ENCODE assay signal across 21 cellular contexts in the genomic region with DNA sequence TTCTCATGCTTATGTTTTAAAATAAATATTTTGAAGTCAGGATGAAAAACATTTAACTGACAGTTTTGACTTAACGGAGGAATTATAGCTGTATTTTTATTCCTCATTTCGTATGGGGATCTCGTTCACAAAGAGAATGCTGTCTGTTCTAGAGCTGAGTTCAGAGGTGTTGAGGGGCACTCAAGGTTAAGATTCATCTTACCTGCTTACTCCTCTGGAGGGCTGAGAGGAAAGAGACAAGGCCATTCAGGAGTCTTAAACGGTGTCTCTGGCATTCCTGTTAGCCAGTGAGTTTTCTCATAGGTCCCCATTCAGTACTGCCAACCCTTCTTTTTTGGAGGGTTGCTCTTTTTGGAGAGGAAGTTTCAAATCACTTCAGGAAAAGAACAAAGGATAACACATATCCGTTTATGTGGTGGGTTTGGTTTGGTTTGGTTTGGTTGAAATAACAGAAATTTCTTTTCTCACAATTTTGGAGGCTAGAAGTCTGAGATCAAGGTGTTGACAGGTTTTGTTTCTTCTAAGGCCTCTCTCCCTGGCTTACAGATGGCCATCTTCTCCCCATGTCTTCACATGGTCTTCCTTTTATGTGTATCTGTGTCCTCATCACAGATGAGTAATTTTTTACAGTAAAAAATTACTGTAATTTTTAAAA. TPM values are rescaled to one million over a fixed set of nuclear protein-coding genes. Genes with fewer than 3 reads are reported as not detected.
DNase-seq lines count a peak whose midpoint lies in the region; ATAC-seq and TF ChIP-seq lines count a peak whose summit lies in the region.
"Had no signal": no experiment of that assay in that cellular context is flagged by ENCODE, and none has a peak within 500 bp of the region (broad histone marks: within the 10 kb centered on the region; RNA-seq: fewer than 3 reads in every experiment).

No MANE protein-coding gene starts in this region.

- peak overlapping the region; percentile 29 for H3K4me3 Mint-ChIP-seq in natural killer cell treated with Interleukin-12 subunit alpha and Interleukin-12 subunit beta and Interleukin-15 and Interleukin-18, amount 100 ng/mL, for 72 hours
- H3K4me3 Mint-ChIP-seq in natural killer cell: no peak overlapping the region
- H3K4me3 Mint-ChIP-seq in activated T-helper 2 cell treated with anti-CD3 and anti-CD28 coated beads, Interferon-gamma antibody, Interleukin-2, Interleukin-4, amounts not matched to agents 10 μg/mL and 5 μg/mL and 100 μg/mL, durations not matched to agents 14 hours and 24 hours and 36 hours (ENCODE audit: low read depth): no peak overlapping the region
- no peak overlapping the region for H3K4me3 Mint-ChIP-seq in stimulated activated memory B cell treated with anti-CD40 and anti-IgM and Interleukin-4, amounts not matched to agents 10 μg/mL and 1 μg/mL and 100 μg/mL, for 72 hours
- H3K4me3 Mint-ChIP-seq: activated B cell treated with CpG ODN at 0.5 μM for 24 hours had no signal

- peak overlapping the region in 1 of 2 donors; percentile 29 for H3K27ac Mint-ChIP-seq in natural killer cell treated with Interleukin-12 subunit alpha and Interleukin-12 subunit beta and Interleukin-15 and Interleukin-18, amount 100 ng/mL, for 72 hours
- H3K27ac Mint-ChIP-seq in natural killer cell: peak overlapping the region in 1 of 2 donors; percentile 65
- peak overlapping the region; percentile 66 for H3K27ac Mint-ChIP-seq in activated T-helper 2 cell treated with anti-CD3 and anti-CD28 coated beads, Interferon-gamma antibody, Interleukin-2, Interleukin-4, amounts not matched to agents 10 μg/mL and 5 μg/mL and 100 μg/mL, durations not matched to agents 14 hours and 24 hours and 36 hours
- peak overlapping the region; percentile 34 for H3K27ac Mint-ChIP-seq in stimulated activated memory B cell treated with anti-CD40 and anti-IgM and Interleukin-4, amounts not matched to agents 10 μg/mL and 1 μg/mL and 100 μg/mL, for 72 hours
- H3K27ac Mint-ChIP-seq: activated B cell treated with CpG ODN at 0.5 μM for 24 hours had no signal

- intact Hi-C loops in natural killer cell (cut with micrococcal nuclease): no loop called here
- intact Hi-C loops in activated T-helper 2 cell treated with anti-CD3 and anti-CD28 coated beads, Interferon-gamma antibody, Interleukin-2, Interleukin-4, amounts not matched to agents 10 μg/mL and 5 μg/mL and 100 μg/mL, durations not matched to agents 14 hours and 24 hours and 36 hours (cut with micrococcal nuclease): no loop called here

- H3K27me3 Mint-ChIP-seq in natural killer cell treated with Interleukin-12 subunit alpha and Interleukin-12 subunit beta and Interleukin-15 and Interleukin-18, amount 100 ng/mL, for 72 hours: no peaks in the 10 kb centered on the region
- no peaks in the 10 kb centered on the region for H3K27me3 Mint-ChIP-seq in natural killer cell (ENCODE audit: low read depth in 2 of 2)
- H3K27me3 Mint-ChIP-seq in activated T-helper 2 cell treated with anti-CD3 and anti-CD28 coated beads, Interferon-gamma antibody, Interleukin-2, Interleukin-4, amounts not matched to agents 10 μg/mL and 5 μg/mL and 100 μg/mL, durations not matched to agents 14 hours and 24 hours and 36 hours (ENCODE audit: low read depth): no peaks in the 10 kb centered on the region
- no peaks in the 10 kb centered on the region for H3K27me3 Mint-ChIP-seq in stimulated activated memory B cell treated with anti-CD40 and anti-IgM and Interleukin-4, amounts not matched to agents 10 μg/mL and 1 μg/mL and 100 μg/mL, for 72 hours
- H3K27me3 Mint-ChIP-seq: activated B cell treated with CpG ODN at 0.5 μM for 24 hours had no signal

- peak overlapping the region; percentile 55 for H3K27ac ChIP-seq in KOPT-K1 (ENCODE audit: low read depth, low read length, poor library complexity, severe bottlenecking)
- H3K27ac ChIP-seq: KMS-11, right atrium auricular region had no signal

- H3K36me3 ChIP-seq in KOPT-K1 (ENCODE audit: insufficient read depth, low read length): peaks cover 88% of the 10 kb centered on the region

- ATAC-seq in natural killer cell treated with Interleukin-12 subunit alpha and Interleukin-12 subunit beta and Interleukin-15 and Interleukin-18, amount 100 ng/mL, for 72 hours: no peak
- no peak for ATAC-seq in natural killer cell
- ATAC-seq in stimulated activated memory B cell treated with anti-CD40 and anti-IgM and Interleukin-4, amounts not matched to agents 10 μg/mL and 1 μg/mL and 100 μg/mL, for 72 hours: no peak
- ATAC-seq: SK-N-SH treated with all-trans-retinoic acid at 6 μM for 48 hours had no signal

- H3K36me3 Mint-ChIP-seq in natural killer cell treated with Interleukin-12 subunit alpha and Interleukin-12 subunit beta and Interleukin-15 and Interleukin-18, amount 100 ng/mL, for 72 hours: peaks cover 35% of the 10 kb centered on the region
- peaks cover 10% of the 10 kb centered on the region for H3K36me3 Mint-ChIP-seq in natural killer cell
- peaks cover 95% of the 10 kb centered on the region for H3K36me3 Mint-ChIP-seq in activated T-helper 2 cell treated with anti-CD3 and anti-CD28 coated beads, Interferon-gamma antibody, Interleukin-2, Interleukin-4, amounts not matched to agents 10 μg/mL and 5 μg/mL and 100 μg/mL, durations not matched to agents 14 hours and 24 hours and 36 hours (ENCODE audit: low read depth)
- H3K36me3 Mint-ChIP-seq in stimulated activated memory B cell treated with anti-CD40 and anti-IgM and Interleukin-4, amounts not matched to agents 10 μg/mL and 1 μg/mL and 100 μg/mL, for 72 hours: peaks cover 85% of the 10 kb centered on the region

- DNase-seq in natural killer cell treated with Interleukin-12 subunit alpha and Interleukin-12 subunit beta and Interleukin-15 and Interleukin-18, amount 100 ng/mL, for 72 hours (ENCODE audit: low spot score): no peak
- DNase-seq in natural killer cell (no peak), GM10266 (ENCODE audit: extremely low spot score) (no peak), NCI-H226 (no peak), amniotic stem cell (lab: John Stamatoyannopoulos, UW) (no peak)
- no peak for DNase-seq in activated T-helper 2 cell treated with anti-CD3 and anti-CD28 coated beads, Interferon-gamma antibody, Interleukin-2, Interleukin-4, amounts not matched to agents 10 μg/mL and 5 μg/mL and 100 μg/mL, durations not matched to agents 14 hours and 24 hours and 36 hours (ENCODE audit: low spot score)
- DNase-seq: activated B cell treated with CpG ODN at 0.5 μM for 24 hours; NCI-H187 treated with DMSO at 0.1 percent for 48 hours; NCI-H2227 treated with DMSO at 0.1 percent for 48 hours; stimulated activated CD4-positive, alpha-beta T cell treated with anti-CD3 and anti-CD28 coated beads, Interleukin-4, amount 100 ng/mL, for 24 hours; T1000; trophoblast cell had no signal

- H3K9me3 ChIP-seq in KOPT-K1 (ENCODE audit: insufficient read depth, low read length, poor library complexity, severe bottlenecking): no peaks in the 10 kb centered on the region
- H3K9me3 ChIP-seq: right atrium auricular region had no signal

- no peaks in the 10 kb centered on the region for H3K9me3 Mint-ChIP-seq in natural killer cell treated with Interleukin-12 subunit alpha and Interleukin-12 subunit beta and Interleukin-15 and Interleukin-18, amount 100 ng/mL, for 72 hours
- H3K9me3 Mint-ChIP-seq in natural killer cell: no peaks in the 10 kb centered on the region
- no peaks in the 10 kb centered on the region for H3K9me3 Mint-ChIP-seq in activated T-helper 2 cell treated with anti-CD3 and anti-CD28 coated beads, Interferon-gamma antibody, Interleukin-2, Interleukin-4, amounts not matched to agents 10 μg/mL and 5 μg/mL and 100 μg/mL, durations not matched to agents 14 hours and 24 hours and 36 hours
- H3K9me3 Mint-ChIP-seq in stimulated activated memory B cell treated with anti-CD40 and anti-IgM and Interleukin-4, amounts not matched to agents 10 μg/mL and 1 μg/mL and 100 μg/mL, for 72 hours: no peaks in the 10 kb centered on the region
- H3K9me3 Mint-ChIP-seq: activated B cell treated with CpG ODN at 0.5 μM for 24 hours had no signal

- no peaks in the 10 kb centered on the region for H3K4me1 Mint-ChIP-seq in natural killer cell treated with Interleukin-12 subunit alpha and Interleukin-12 subunit beta and Interleukin-15 and Interleukin-18, amount 100 ng/mL, for 72 hours (ENCODE audit: low read depth in 2 of 2)
- H3K4me1 Mint-ChIP-seq in natural killer cell: no peaks in the 10 kb centered on the region
- peaks cover 43% of the 10 kb centered on the region for H3K4me1 Mint-ChIP-seq in activated T-helper 2 cell treated with anti-CD3 and anti-CD28 coated beads, Interferon-gamma antibody, Interleukin-2, Interleukin-4, amounts not matched to agents 10 μg/mL and 5 μg/mL and 100 μg/mL, durations not matched to agents 14 hours and 24 hours and 36 hours (ENCODE audit: low read depth)
- no peaks in the 10 kb centered on the region for H3K4me1 Mint-ChIP-seq in stimulated activated memory B cell treated with anti-CD40 and anti-IgM and Interleukin-4, amounts not matched to agents 10 μg/mL and 1 μg/mL and 100 μg/mL, for 72 hours
- H3K4me1 Mint-ChIP-seq: activated B cell treated with CpG ODN at 0.5 μM for 24 hours had no signal

- TF ChIP-seq CTCF in natural killer cell (IDR thresholded peaks at IDR 0.05): no peak
- no peak for TF ChIP-seq CTCF in GM10266 (IDR thresholded peaks at IDR 0.05; ENCODE audit: control insufficient read depth, insufficient read depth, low read depth, missing control alignments)

RNA-seq across cellular contexts. Expression of a gene that starts 23.1 kb away (rescaled TPM):
- total RNA-seq in natural killer cell treated with Interleukin-12 subunit alpha and Interleukin-12 subunit beta and Interleukin-15 and Interleukin-18, amount 100 ng/mL, for 72 hours: 10 to 100 TPM; 11.2 to 12.7 TPM
- total RNA-seq in natural killer cell: 10 to 100 TPM; 26.6 to 55.2 (median 37.2) TPM
- total RNA-seq in activated T-helper 2 cell treated with anti-CD3 and anti-CD28 coated beads, Interferon-gamma antibody, Interleukin-2, Interleukin-4, amounts not matched to agents 10 μg/mL and 5 μg/mL and 100 μg/mL, durations not matched to agents 14 hours and 24 hours and 36 hours: 20.3 and 21.1 TPM in 2 replicates
- total RNA-seq: HT1080 had no signal

RNA-seq across cellular contexts. Expression of a gene that starts 29.6 kb away (rescaled TPM):
- total RNA-seq in natural killer cell treated with Interleukin-12 subunit alpha and Interleukin-12 subunit beta and Interleukin-15 and Interleukin-18, amount 100 ng/mL, for 72 hours: not detected
- total RNA-seq in natural killer cell: under 1 TPM in 2 of 3 donors, not detected in 1; 0.23 to 0.57 TPM
- 0.09 TPM in 1 of 2 replicates, not detected in the other for total RNA-seq in activated T-helper 2 cell treated with anti-CD3 and anti-CD28 coated beads, Interferon-gamma antibody, Interleukin-2, Interleukin-4, amounts not matched to agents 10 μg/mL and 5 μg/mL and 100 μg/mL, durations not matched to agents 14 hours and 24 hours and 36 hours
- total RNA-seq: HT1080, kidney epithelial cell, lung microvascular endothelial cell, osteocyte, right atrium auricular region had no signal

RNA-seq across cellular contexts. Expression of a gene that starts 32.7 kb away (rescaled TPM):
- total RNA-seq in natural killer cell treated with Interleukin-12 subunit alpha and Interleukin-12 subunit beta and Interleukin-15 and Interleukin-18, amount 100 ng/mL, for 72 hours: 100 to 1,000 TPM in 1 of 2 donors, 10 to 100 TPM in 1; 61.7 to 151 TPM
- total RNA-seq in natural killer cell: 10 to 100 TPM; 25.5 to 30.9 (median 29.5) TPM
- total RNA-seq in activated T-helper 2 cell treated with anti-CD3 and anti-CD28 coated beads, Interferon-gamma antibody, Interleukin-2, Interleukin-4, amounts not matched to agents 10 μg/mL and 5 μg/mL and 100 μg/mL, durations not matched to agents 14 hours and 24 hours and 36 hours: 79.4 and 81.6 TPM in 2 replicates

RNA-seq across cellular contexts. Expression of a gene that starts 32.8 kb away (rescaled TPM):
- total RNA-seq in natural killer cell treated with Interleukin-12 subunit alpha and Interleukin-12 subunit beta and Interleukin-15 and Interleukin-18, amount 100 ng/mL, for 72 hours: 100 to 1,000 TPM; 161 to 302 TPM
- total RNA-seq in natural killer cell: 100 to 1,000 TPM; 121 to 157 (median 154) TPM
- 476 and 483 TPM in 2 replicates for total RNA-seq in activated T-helper 2 cell treated with anti-CD3 and anti-CD28 coated beads, Interferon-gamma antibody, Interleukin-2, Interleukin-4, amounts not matched to agents 10 μg/mL and 5 μg/mL and 100 μg/mL, durations not matched to agents 14 hours and 24 hours and 36 hours

RNA-seq across cellular contexts. Expression of a gene that starts 49.9 kb away (rescaled TPM):
- total RNA-seq in natural killer cell treated with Interleukin-12 subunit alpha and Interleukin-12 subunit beta and Interleukin-15 and Interleukin-18, amount 100 ng/mL, for 72 hours: not detected
- total RNA-seq in natural killer cell: not detected
- not detected in 2 replicates for total RNA-seq in activated T-helper 2 cell treated with anti-CD3 and anti-CD28 coated beads, Interferon-gamma antibody, Interleukin-2, Interleukin-4, amounts not matched to agents 10 μg/mL and 5 μg/mL and 100 μg/mL, durations not matched to agents 14 hours and 24 hours and 36 hours
- total RNA-seq: activated B cell treated with CpG ODN at 0.5 μM for 24 hours, HT1080, kidney epithelial cell, lung microvascular endothelial cell, osteocyte, right atrium auricular region had no signal
